16 cellular contexts compared by ENCODE assay signal in the genomic region with DNA sequence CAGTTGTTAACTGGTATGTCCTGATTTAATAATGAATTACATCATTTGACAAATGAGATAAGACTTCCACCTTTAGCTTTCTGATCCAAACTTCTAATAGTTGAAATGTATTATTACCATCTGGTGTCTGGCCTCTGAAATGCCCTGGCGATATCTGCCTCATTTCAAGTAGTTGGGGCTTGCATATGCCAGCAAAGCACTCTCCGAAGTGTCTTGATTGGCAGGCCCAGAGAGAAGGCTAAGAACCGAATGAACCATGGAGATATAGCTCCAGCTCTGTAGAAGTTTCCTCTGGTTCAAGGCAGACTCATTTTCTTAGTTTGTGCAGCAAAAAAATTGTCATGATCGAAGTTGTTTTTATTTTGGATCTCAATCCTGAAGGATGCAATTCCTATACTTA. TPM values are rescaled to one million over a fixed set of nuclear protein-coding genes. Genes with fewer than 3 reads are reported as not detected.
DNase-seq lines count a peak whose midpoint lies in the region; ATAC-seq and TF ChIP-seq lines count a peak whose summit lies in the region.
"Had no signal": no experiment of that assay in that cellular context is flagged by ENCODE, and none has a peak within 500 bp of the region (broad histone marks: within the 10 kb centered on the region; RNA-seq: fewer than 3 reads in every experiment).

No MANE protein-coding gene starts in this region.

- no peak overlapping the region; a peak in 1 of 4 replicates for H3K27ac ChIP-seq in SK-N-SH (ENCODE audit: low read depth in 2 of 2, low read length in 1 of 2)
- H3K27ac ChIP-seq in heart right ventricle: no peak overlapping the region
- H3K27ac ChIP-seq in right cardiac atrium (ENCODE audit: low read length): no peak overlapping the region
- H3K27ac ChIP-seq: BLaER1 had no signal

- no peak overlapping the region for H3K4me2 ChIP-seq in SK-N-SH
- H3K4me2 ChIP-seq: BLaER1, GM23338 had no signal

- ATAC-seq in SK-N-SH treated with all-trans-retinoic acid at 6 μM for 48 hours: peak; percentile 47; the same call in 2 of the 3 replicates
- ATAC-seq in heart right ventricle: peak in 7 of 8 donors; percentile 43 to 92 (median 79)
- ATAC-seq in right cardiac atrium: peak; percentile 49 to 83
- ATAC-seq: GM23338 had no signal

- H3K36me3 ChIP-seq in SK-N-SH (replicated peaks in 1 of 2; ENCODE audit: control insufficient read depth in 1 of 2, insufficient read depth in 2 of 2, low read length in 1 of 2) (no peaks in the 10 kb centered on the region), heart right ventricle (no peaks in the 10 kb centered on the region)
- H3K36me3 ChIP-seq: BLaER1 had no signal

- no peaks in the 10 kb centered on the region for H3K9me3 ChIP-seq in SK-N-SH
- no peaks in the 10 kb centered on the region for H3K9me3 ChIP-seq in heart right ventricle
- H3K9me3 ChIP-seq in right cardiac atrium (ENCODE audit: control insufficient read depth, low read length): no peaks in the 10 kb centered on the region
- H3K9me3 ChIP-seq: BLaER1 had no signal

- no peak for TF ChIP-seq EP300 in SK-N-SH (IDR thresholded peaks at IDR 0.05; ENCODE audit: borderline replicate concordance in 1 of 2, low read depth in 1 of 2, low read length in 1 of 2)

- no peaks in the 10 kb centered on the region for H3K27me3 ChIP-seq in SK-N-SH (ENCODE audit: insufficient read depth)
- no peaks in the 10 kb centered on the region for H3K27me3 ChIP-seq in heart right ventricle
- H3K27me3 ChIP-seq in right cardiac atrium (ENCODE audit: control insufficient read depth, insufficient read depth): no peaks in the 10 kb centered on the region
- H3K27me3 ChIP-seq: BLaER1 had no signal

- no peak for DNase-seq in SK-N-SH
- DNase-seq in DMS 273 treated with DMSO at 0.1 percent for 48 hours (lab: John Stamatoyannopoulos, UW): peak; percentile 44
- peak in 1 of 2 donors; percentile 16 for DNase-seq in heart right ventricle
- peak in 2 of 3 donors; percentile 28 to 44 for DNase-seq in right cardiac atrium
- no peak for DNase-seq in cerebellum (ENCODE audit: low spot score)
- no peak for DNase-seq in NCI-H2227 (lab: John Stamatoyannopoulos, UW; ENCODE audit: unreplicated experiment)
- DNase-seq in NK-92 (lab: John Stamatoyannopoulos, UW; ENCODE audit: unreplicated experiment): no peak
- DNase-seq: 8988T; CD4-positive, alpha-beta memory T cell; DMS53; DND-41; EL; HCEC 1CT had no signal

- no peak for TF ChIP-seq RAD21 in SK-N-SH (IDR thresholded peaks at IDR 0.05; ENCODE audit: low read length)

- H3F3A ChIP-seq in SK-N-SH (replicated peaks; ENCODE audit: insufficient read depth): peaks cover 14% of the 10 kb centered on the region

- H3K4me1 ChIP-seq in SK-N-SH (ENCODE audit: control insufficient read depth in 1 of 2, insufficient read depth in 2 of 2, low read depth in 1 of 2, low read length in 1 of 2): peaks cover 0 to 4% of the 10 kb centered on the region in 2 experiments; a peak in 2 of 4 replicates
- H3K4me1 ChIP-seq in heart right ventricle: peaks cover 0 to 10% (median 0%) of the 10 kb centered on the region in 9 donors
- no peaks in the 10 kb centered on the region for H3K4me1 ChIP-seq in right cardiac atrium (ENCODE audit: control insufficient read depth, insufficient read depth, low read length)
- H3K4me1 ChIP-seq: BLaER1 had no signal

- intact Hi-C loops in heart right ventricle (cut with DNase I) (loop anchor here in 3 of 10 donors (5.0 to 10.0 kb wide), 2 partner anchors 59 to 264 kb away; no protein-coding TSS in a partner anchor), right cardiac atrium (cut with DNase I) (no loop called here)

- POLR2A ChIA-PET in SK-N-SH (lab: Yijun Ruan, JAX): interaction anchor here (0.6 kb wide), 1 partner anchor 467 kb away, joined by 3 read pairs; no protein-coding TSS in a partner anchor

- WGBS in SK-N-SH (ENCODE audit: low lambda C conversion rate): 80% methylated on average over 4 of the region's 4 CpGs
- WGBS in heart right ventricle, 2 donors: 56 to 66% methylated on average over 4 of the region's 4 CpGs
- WGBS in right cardiac atrium: 68% methylated on average over 4 of the region's 4 CpGs

- no peak for TF ChIP-seq CTCF in SK-N-SH (IDR thresholded peaks at IDR 0.05)
- no peak for TF ChIP-seq CTCF in heart right ventricle (IDR thresholded peaks at IDR 0.05)

- H2AFZ ChIP-seq in SK-N-SH (ENCODE audit: low read depth): no peak overlapping the region
- H2AFZ ChIP-seq: GM23338 had no signal

- H3K4me3 ChIP-seq in SK-N-SH (ENCODE audit: low read depth in 2 of 2, low read length in 1 of 2): no peak overlapping the region
- H3K4me3 ChIP-seq in heart right ventricle: no peak overlapping the region
- no peak overlapping the region for H3K4me3 ChIP-seq in right cardiac atrium (ENCODE audit: low read length)
- H3K4me3 ChIP-seq: BLaER1, GM23338 had no signal

- no peaks in the 10 kb centered on the region for H3K9me2 ChIP-seq in SK-N-SH

- no peaks in the 10 kb centered on the region for H4K20me1 ChIP-seq in SK-N-SH (ENCODE audit: insufficient read depth)
- H4K20me1 ChIP-seq: BLaER1 had no signal

- no peaks in the 10 kb centered on the region for H3K79me2 ChIP-seq in SK-N-SH (ENCODE audit: insufficient read depth)

- CTCF ChIA-PET in SK-N-SH (lab: Yijun Ruan, JAX): interaction anchor here (0.8 kb wide), 1 partner anchor 95 kb away, joined by 3 read pairs; no protein-coding TSS in a partner anchor

- H3K9ac ChIP-seq in SK-N-SH: no peak overlapping the region
- H3K9ac ChIP-seq: BLaER1 had no signal

TF ChIP-seq in SK-N-SH treated with all-trans-retinoic acid at 6 μM for 48 hours, 23 proteins besides CTCF, POLR2A, EP300 and RAD21:
- 0 out of 2 replicates have a peak, but pooled peaks have one; percentile 26 for TF ChIP-seq CREB5 (CRISPR knock-in tag; IDR thresholded peaks at IDR 0.05; ENCODE audit: low read depth)
- peak; percentile 61 for TF ChIP-seq ISL1 (CRISPR knock-in tag; IDR thresholded peaks at IDR 0.05)
- TF ChIP-seq TCF4 (CRISPR knock-in tag; IDR thresholded peaks at IDR 0.05; ENCODE audit: borderline replicate concordance): no peak

TF ChIP-seq in SK-N-SH, 30 proteins besides CTCF, POLR2A, EP300 and RAD21:
- TF ChIP-seq FOSL2 (IDR thresholded peaks at IDR 0.05; ENCODE audit: borderline replicate concordance, low read depth): no peak
- TF ChIP-seq TEAD4 (IDR thresholded peaks at IDR 0.05; ENCODE audit: borderline replicate concordance, insufficient read depth): no peak
- no peak for TF ChIP-seq EZH2phosphoT487 (IDR thresholded peaks at IDR 0.05; ENCODE audit: borderline replicate concordance, low read depth)
- TF ChIP-seq MXI1 (IDR thresholded peaks at IDR 0.05; ENCODE audit: low read depth, low read length): no peak
- TF ChIP-seq, protein P1, sequence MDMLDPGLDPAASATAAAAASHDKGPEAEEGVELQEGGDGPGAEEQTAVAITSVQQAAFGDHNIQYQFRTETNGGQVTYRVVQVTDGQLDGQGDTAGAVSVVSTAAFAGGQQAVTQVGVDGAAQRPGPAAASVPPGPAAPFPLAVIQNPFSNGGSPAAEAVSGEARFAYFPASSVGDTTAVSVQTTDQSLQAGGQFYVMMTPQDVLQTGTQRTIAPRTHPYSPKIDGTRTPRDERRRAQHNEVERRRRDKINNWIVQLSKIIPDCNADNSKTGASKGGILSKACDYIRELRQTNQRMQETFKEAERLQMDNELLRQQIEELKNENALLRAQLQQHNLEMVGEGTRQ (IDR thresholded peaks at IDR 0.05; ENCODE audit: borderline replicate concordance, low read depth, low read length): no peak
- no peak for TF ChIP-seq POLR2AphosphoS5 (IDR thresholded peaks at IDR 0.05; ENCODE audit: low read depth, low read length)
- TF ChIP-seq, protein P2, sequence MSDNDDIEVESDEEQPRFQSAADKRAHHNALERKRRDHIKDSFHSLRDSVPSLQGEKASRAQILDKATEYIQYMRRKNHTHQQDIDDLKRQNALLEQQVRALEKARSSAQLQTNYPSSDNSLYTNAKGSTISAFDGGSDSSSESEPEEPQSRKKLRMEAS (IDR thresholded peaks at IDR 0.05; ENCODE audit: low read depth): no peak
- TF ChIP-seq NRF1 (IDR thresholded peaks at IDR 0.05; ENCODE audit: low read depth, low read length): no peak
- TF ChIP-seq, protein P3, sequence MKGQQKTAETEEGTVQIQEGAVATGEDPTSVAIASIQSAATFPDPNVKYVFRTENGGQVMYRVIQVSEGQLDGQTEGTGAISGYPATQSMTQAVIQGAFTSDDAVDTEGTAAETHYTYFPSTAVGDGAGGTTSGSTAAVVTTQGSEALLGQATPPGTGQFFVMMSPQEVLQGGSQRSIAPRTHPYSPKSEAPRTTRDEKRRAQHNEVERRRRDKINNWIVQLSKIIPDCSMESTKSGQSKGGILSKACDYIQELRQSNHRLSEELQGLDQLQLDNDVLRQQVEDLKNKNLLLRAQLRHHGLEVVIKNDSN (IDR thresholded peaks at IDR 0.05; ENCODE audit: borderline replicate concordance, low read depth): no peak
TF ChIP-seq in SK-N-SH: peak in this region for 0.

RNA-seq across cellular contexts. Expression of gene HIVEP2, which starts 13.4 kb away (rescaled TPM):
- polyA plus RNA-seq in SK-N-SH (2012; rRNA removed) (2.5 and 2.8 TPM in 2 replicates), heart right ventricle (1 to 10 TPM; 2.1 to 2.9 TPM), right cardiac atrium (4.5 TPM)
- 2.9 TPM in 2 replicates for polyA plus RNA-seq in SK-N-SH (2012; cell fraction: cytosol; rRNA removed)
- 5.1 and 6.3 TPM in 2 replicates for polyA plus RNA-seq in SK-N-SH (2012; cell fraction: nucleus; rRNA removed)
- total RNA-seq in heart right ventricle (10 to 100 TPM; 10.3 to 31.6 (median 21.7) TPM), right cardiac atrium (10 to 100 TPM; 14.6 to 29.0 (median 18.0) TPM), cerebellum (31.3 TPM)

Comparison
In these comparisons a context has a peak if more than half of its experiments do, and no peak if none do; other contexts are left out.
1. DNase-seq: peak in DMS 273 treated with DMSO at 0.1 percent for 48 hours (single experiment) and right cardiac atrium (2 of 3); none in SK-N-SH (single experiment), cerebellum (single experiment), NCI-H2227 (single experiment) and NK-92 (single experiment).
2. Peak in every context shown above with its lines, with median percentiles within 50 percentile points of each other: ATAC-seq.